ENCODE assay signal across 24 cellular contexts in genomic region chr18:28904789-28905364, GRCh38.
"Had no signal": no experiment of that assay in that cellular context is flagged by ENCODE, and none has a peak within 500 bp of the region (broad histone marks: within the 10 kb centered on the region; RNA-seq: fewer than 3 reads in every experiment).

No MANE protein-coding gene starts in this region.

- H3K27ac ChIP-seq: esophagus muscularis mucosa, foreskin keratinocyte, gastroesophageal sphincter, heart left ventricle, hepatocyte, left lung, neural progenitor cell, parathyroid adenoma, right lobe of liver, suprapubic skin, transverse colon, upper lobe of right lung, uterus had no signal

- H3K4me3 ChIP-seq: esophagus muscularis mucosa, gastroesophageal sphincter, heart left ventricle, hepatocyte, left lung, neural progenitor cell, right lobe of liver, suprapubic skin, transverse colon, upper lobe of right lung, uterus had no signal

- H3K9me3 Mint-ChIP-seq: nephron, neural progenitor cell had no signal

- H3K9ac ChIP-seq: neural progenitor cell, parathyroid adenoma had no signal

- H3K36me3 ChIP-seq: esophagus muscularis mucosa, gastroesophageal sphincter, heart left ventricle, left lung, neural progenitor cell, right lobe of liver, suprapubic skin, transverse colon, upper lobe of right lung, uterus had no signal

- H3K4me2 ChIP-seq: hepatocyte, neural progenitor cell had no signal

- H2AFZ ChIP-seq: hepatocyte, neural progenitor cell, parathyroid adenoma had no signal

- H3K4me3 Mint-ChIP-seq: naive thymus-derived CD4-positive, alpha-beta T cell; nephron; neural progenitor cell; stimulated activated naive CD8-positive, alpha-beta T cell treated with anti-CD3 and anti-CD28 coated beads, Interleukin-15, amount 100 ng/mL, for 72 hours had no signal

- H3K9me3 ChIP-seq: esophagus muscularis mucosa, gastroesophageal sphincter, heart left ventricle, right lobe of liver, suprapubic skin, transverse colon, upper lobe of right lung, uterus had no signal

- H3K4me1 ChIP-seq: esophagus muscularis mucosa, gastroesophageal sphincter, heart left ventricle, left lung, neural progenitor cell, parathyroid adenoma, right lobe of liver, suprapubic skin, transverse colon, upper lobe of right lung, uterus had no signal

- H3K4me1 Mint-ChIP-seq: naive thymus-derived CD4-positive, alpha-beta T cell; nephron; neural progenitor cell; stimulated activated naive CD8-positive, alpha-beta T cell treated with anti-CD3 and anti-CD28 coated beads, Interleukin-15, amount 100 ng/mL, for 72 hours had no signal

- H3K79me2 ChIP-seq: hepatocyte, parathyroid adenoma had no signal

- H3K27me3 ChIP-seq: esophagus muscularis mucosa, foreskin keratinocyte, gastroesophageal sphincter, heart left ventricle, hepatocyte, left lung, neural progenitor cell, right lobe of liver, suprapubic skin, transverse colon, upper lobe of right lung, uterus had no signal

- H3K27ac Mint-ChIP-seq: naive thymus-derived CD4-positive, alpha-beta T cell; nephron; neural progenitor cell; progenitor cell of endocrine pancreas; stimulated activated naive CD8-positive, alpha-beta T cell treated with anti-CD3 and anti-CD28 coated beads, Interleukin-15, amount 100 ng/mL, for 72 hours had no signal

- H3K36me3 Mint-ChIP-seq: naive thymus-derived CD4-positive, alpha-beta T cell; neural progenitor cell had no signal

- H3K27me3 Mint-ChIP-seq: naive thymus-derived CD4-positive, alpha-beta T cell; progenitor cell of endocrine pancreas; stimulated activated naive CD8-positive, alpha-beta T cell treated with anti-CD3 and anti-CD28 coated beads, Interleukin-15, amount 100 ng/mL, for 72 hours had no signal

- ATAC-seq: gastroesophageal sphincter; heart left ventricle; left cardiac atrium; left lung; naive thymus-derived CD4-positive, alpha-beta T cell; right lobe of liver; stimulated activated naive CD8-positive, alpha-beta T cell treated with anti-CD3 and anti-CD28 coated beads, Interleukin-15, amount 100 ng/mL, for 72 hours; upper lobe of right lung had no signal

- DNase-seq: effector memory CD4-positive, alpha-beta T cell; heart left ventricle; left cardiac atrium; left lung; midbrain; naive thymus-derived CD4-positive, alpha-beta T cell; right lobe of liver; small intestine; stimulated activated CD4-positive, alpha-beta T cell treated with anti-CD3 and anti-CD28 coated beads, Interleukin-15, amount 100 ng/mL, for 24 hours; stimulated activated CD4-positive, alpha-beta T cell treated with anti-CD3 and anti-CD28 coated beads, Interleukin-2, amount 100 ng/mL, for 48 hours; stimulated activated naive CD4-positive, alpha-beta T cell; stimulated activated naive CD8-positive, alpha-beta T cell treated with anti-CD3 and anti-CD28 coated beads, Interleukin-15, amount 100 ng/mL, for 72 hours; transverse colon; upper lobe of right lung; uterus had no signal
